ENCODE assay signal across 26 cellular contexts in genomic region chr5:112065818-112066217, GRCh38.
DNase-seq lines count a peak whose midpoint lies in the region; ATAC-seq, FAIRE-seq and TF ChIP-seq lines count a peak whose summit lies in the region.
"Had no signal": no experiment of that assay in that cellular context is flagged by ENCODE, and none has a peak within 500 bp of the region (broad histone marks: within the 10 kb centered on the region; RNA-seq: fewer than 3 reads in every experiment).

No MANE protein-coding gene starts in this region.

- H3K27ac ChIP-seq in GM23248 = no peak overlapping the region
- H3K27ac ChIP-seq: A549, BLaER1 had no signal

- H2AFZ ChIP-seq in GM23248 = no peak overlapping the region

- peak; percentile 8 for FAIRE-seq in endometrium (lab: Jason Lieb, UNC)
- FAIRE-seq: A549, GM12878, GM18507 had no signal

- no peaks in the 10 kb centered on the region for H3K9me3 Mint-ChIP-seq in nephron
- peaks cover 2% of the 10 kb centered on the region for H3K9me3 Mint-ChIP-seq in stimulated activated effector memory CD8-positive, alpha-beta T cell treated with anti-CD3 and anti-CD28 coated beads, Interleukin-12 subunit alpha, Interleukin-12 subunit beta, amount 100 ng/mL, for 72 hours
- H3K9me3 Mint-ChIP-seq: CD8-positive, alpha-beta memory T cell had no signal

- H3K4me1 Mint-ChIP-seq in nephron = peaks cover 58% of the 10 kb centered on the region
- no peaks in the 10 kb centered on the region for H3K4me1 Mint-ChIP-seq in stimulated activated effector memory CD8-positive, alpha-beta T cell treated with anti-CD3 and anti-CD28 coated beads, Interleukin-12 subunit alpha, Interleukin-12 subunit beta, amount 100 ng/mL, for 72 hours
- H3K4me1 Mint-ChIP-seq: CD14-positive monocyte; CD4-positive, alpha-beta memory T cell; CD4-positive, CD25-positive, alpha-beta regulatory T cell; CD8-positive, alpha-beta memory T cell had no signal

- H3K27ac Mint-ChIP-seq in nephron = peak overlapping the region; percentile 84 to 87 (median 87)
- no peak overlapping the region for H3K27ac Mint-ChIP-seq in stimulated activated effector memory CD8-positive, alpha-beta T cell treated with anti-CD3 and anti-CD28 coated beads, Interleukin-12 subunit alpha, Interleukin-12 subunit beta, amount 100 ng/mL, for 72 hours
- H3K27ac Mint-ChIP-seq: CD14-positive monocyte; CD4-positive, alpha-beta memory T cell; CD4-positive, CD25-positive, alpha-beta regulatory T cell; CD8-positive, alpha-beta memory T cell had no signal

- H3K9ac ChIP-seq in GM23248 = no peak overlapping the region
- H3K9ac ChIP-seq: BLaER1 had no signal

- H3K4me3 Mint-ChIP-seq in nephron = no peak overlapping the region
- no peak overlapping the region for H3K4me3 Mint-ChIP-seq in stimulated activated effector memory CD8-positive, alpha-beta T cell treated with anti-CD3 and anti-CD28 coated beads, Interleukin-12 subunit alpha, Interleukin-12 subunit beta, amount 100 ng/mL, for 72 hours
- H3K4me3 Mint-ChIP-seq: CD14-positive monocyte; CD4-positive, alpha-beta memory T cell; CD4-positive, CD25-positive, alpha-beta regulatory T cell; CD8-positive, alpha-beta memory T cell had no signal

- peaks cover 6% of the 10 kb centered on the region; the same call in 1 of the 2 replicates for H3K9me2 ChIP-seq in GM23248 (ENCODE audit: insufficient read depth)

- no peak for ATAC-seq in HG03565 (IDR thresholded peaks at IDR 0.05; ENCODE audit: unreplicated experiment)
- no peak for ATAC-seq in stimulated activated effector memory CD8-positive, alpha-beta T cell treated with anti-CD3 and anti-CD28 coated beads, Interleukin-12 subunit alpha, Interleukin-12 subunit beta, amount 100 ng/mL, for 72 hours
- ATAC-seq: A549 had no signal

- no peaks in the 10 kb centered on the region for H3K36me3 ChIP-seq in GM23248 (ENCODE audit: low read depth)
- H3K36me3 ChIP-seq: BE2C, BLaER1 had no signal

- H3K4me3 ChIP-seq in AG10803 (ENCODE audit: low read length) = no peak overlapping the region
- H3K4me3 ChIP-seq in GM23248 = no peak overlapping the region
- H3K4me3 ChIP-seq: A549, BLaER1, GM12878 had no signal

- no peak for TF ChIP-seq CTCF in AG10803 (conservative IDR thresholded peaks at IDR 0.05; ENCODE audit: low read length)
- no peak for TF ChIP-seq CTCF in nephron (IDR thresholded peaks at IDR 0.05; ENCODE audit: unreplicated experiment in 3 of 3)

- no peaks in the 10 kb centered on the region for H4K20me1 ChIP-seq in GM23248 (ENCODE audit: insufficient read depth)
- H4K20me1 ChIP-seq: BLaER1 had no signal

- no peaks in the 10 kb centered on the region for H3K79me2 ChIP-seq in GM23248 (ENCODE audit: insufficient read depth)

- no peaks in the 10 kb centered on the region for H3F3A ChIP-seq in GM23248 (ENCODE audit: insufficient read depth)

- H3K9me3 ChIP-seq in GM23248 (ENCODE audit: low read depth) = no peaks in the 10 kb centered on the region
- H3K9me3 ChIP-seq: A549, BE2C, BLaER1 had no signal

- H3K4me1 ChIP-seq in GM23248 (ENCODE audit: insufficient read depth) = peaks cover 2% of the 10 kb centered on the region
- H3K4me1 ChIP-seq: A549, BLaER1 had no signal

- H3K4me2 ChIP-seq in GM23248 (ENCODE audit: unreplicated experiment) = no peak overlapping the region
- H3K4me2 ChIP-seq: A549, BLaER1 had no signal

- DNase-seq in AG10803 (ENCODE audit: low read depth) = peak; percentile 28
- DNase-seq in left kidney (ENCODE audit: low read depth, low spot score) = peak; percentile 41
- no peak for DNase-seq in stimulated activated effector memory CD8-positive, alpha-beta T cell treated with anti-CD3 and anti-CD28 coated beads, Interleukin-12 subunit alpha, Interleukin-12 subunit beta, amount 100 ng/mL, for 72 hours (ENCODE audit: low spot score in 2 of 2)
- no peak for DNase-seq in GM23248
- DNase-seq: 8988T; BE2C; C1 segment of cervical spinal cord; CD4-positive, alpha-beta memory T cell; CD4-positive, CD25-positive, alpha-beta regulatory T cell; CD8-positive, alpha-beta memory T cell; COR-L47; DMS 273 treated with DMSO at 0.1 percent for 48 hours; DMS153; DMS53; DMS79; DND-41; EL; GDM1 had no signal

- no peaks in the 10 kb centered on the region for H3K36me3 Mint-ChIP-seq in nephron (ENCODE audit: low read depth)
- H3K36me3 Mint-ChIP-seq in stimulated activated effector memory CD8-positive, alpha-beta T cell treated with anti-CD3 and anti-CD28 coated beads, Interleukin-12 subunit alpha, Interleukin-12 subunit beta, amount 100 ng/mL, for 72 hours = no peaks in the 10 kb centered on the region
- H3K36me3 Mint-ChIP-seq: CD14-positive monocyte; CD4-positive, alpha-beta memory T cell; CD4-positive, CD25-positive, alpha-beta regulatory T cell; CD8-positive, alpha-beta memory T cell had no signal

- no peaks in the 10 kb centered on the region for H3K27me3 ChIP-seq in GM23248 (replicated peaks; ENCODE audit: insufficient read depth)
- H3K27me3 ChIP-seq: BE2C, BLaER1 had no signal

- in situ Hi-C loops in GM23248 (cut with MboI) = no loop called here

- H3K27me3 Mint-ChIP-seq in nephron (ENCODE audit: low read depth) = no peaks in the 10 kb centered on the region
- H3K27me3 Mint-ChIP-seq: CD4-positive, alpha-beta memory T cell; CD4-positive, CD25-positive, alpha-beta regulatory T cell; CD8-positive, alpha-beta memory T cell had no signal

Comparison
In these comparisons a context has a peak if more than half of its experiments do, and no peak if none do; other contexts are left out.
1. DNase-seq: peak in AG10803 (single experiment) and left kidney (single experiment); none in stimulated activated effector memory CD8-positive, alpha-beta T cell treated with anti-CD3 and anti-CD28 coated beads, Interleukin-12 subunit alpha, Interleukin-12 subunit beta, amount 100 ng/mL, for 72 hours (0 of 2) and GM23248 (single experiment).